Comparison of ENCODE assay signal across 1 cellular context in the genomic region with DNA sequence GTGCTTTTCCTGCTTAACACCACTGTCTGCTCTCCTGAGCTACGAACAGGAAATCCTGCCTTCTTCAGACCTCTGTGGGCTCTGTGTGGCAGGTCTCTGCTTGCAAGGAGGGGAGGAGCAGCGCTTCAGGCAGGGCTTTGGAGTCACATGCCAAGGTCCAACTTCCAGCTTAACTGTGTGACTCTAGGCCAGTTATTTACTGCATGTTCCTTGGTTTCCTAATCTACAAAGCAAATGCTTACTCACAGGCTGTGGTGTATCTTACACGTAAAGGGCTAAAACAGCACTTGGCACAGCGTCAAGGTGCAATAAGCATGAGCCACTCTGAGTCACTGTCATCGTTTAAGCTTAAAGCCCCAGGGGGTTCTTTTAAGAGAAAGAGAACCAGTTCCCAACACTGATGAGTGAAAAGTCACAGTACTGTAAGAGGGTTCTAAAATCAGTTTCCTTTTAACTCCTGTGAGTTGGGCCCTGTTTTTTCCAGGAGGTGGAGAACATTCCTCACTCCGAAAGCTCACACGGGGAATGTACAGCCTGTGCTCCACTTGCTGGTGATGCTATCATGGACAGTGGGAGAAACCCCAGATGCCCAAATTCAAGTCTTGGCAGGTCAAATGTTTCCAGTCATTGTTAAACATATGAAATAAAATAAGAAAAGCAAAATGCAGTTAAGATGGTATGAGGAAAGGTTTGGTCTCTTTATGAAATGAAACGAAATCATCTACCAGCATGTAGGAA.
TF ChIP-seq lines count a peak whose summit lies in the region.

No MANE protein-coding gene starts in this region.

TF ChIP-seq in GM12878, 131 proteins besides CTCF, POLR2A, EP300 and RAD21 (continued from another document and continues in another):
- no peak for TF ChIP-seq YY1 (IDR thresholded peaks at IDR 0.05; ENCODE audit: low read depth, low read length)
- peak; percentile 69 for TF ChIP-seq RAD51 (IDR thresholded peaks at IDR 0.05)
- TF ChIP-seq SMARCA5 (IDR thresholded peaks at IDR 0.05): 0 out of 2 replicates have a peak, but pooled peaks have one; percentile 19
- peak; percentile 53; the same call in 1 of the 2 replicates for TF ChIP-seq MTA2 (IDR thresholded peaks at IDR 0.05; ENCODE audit: low read depth)
- TF ChIP-seq, protein P1, sequence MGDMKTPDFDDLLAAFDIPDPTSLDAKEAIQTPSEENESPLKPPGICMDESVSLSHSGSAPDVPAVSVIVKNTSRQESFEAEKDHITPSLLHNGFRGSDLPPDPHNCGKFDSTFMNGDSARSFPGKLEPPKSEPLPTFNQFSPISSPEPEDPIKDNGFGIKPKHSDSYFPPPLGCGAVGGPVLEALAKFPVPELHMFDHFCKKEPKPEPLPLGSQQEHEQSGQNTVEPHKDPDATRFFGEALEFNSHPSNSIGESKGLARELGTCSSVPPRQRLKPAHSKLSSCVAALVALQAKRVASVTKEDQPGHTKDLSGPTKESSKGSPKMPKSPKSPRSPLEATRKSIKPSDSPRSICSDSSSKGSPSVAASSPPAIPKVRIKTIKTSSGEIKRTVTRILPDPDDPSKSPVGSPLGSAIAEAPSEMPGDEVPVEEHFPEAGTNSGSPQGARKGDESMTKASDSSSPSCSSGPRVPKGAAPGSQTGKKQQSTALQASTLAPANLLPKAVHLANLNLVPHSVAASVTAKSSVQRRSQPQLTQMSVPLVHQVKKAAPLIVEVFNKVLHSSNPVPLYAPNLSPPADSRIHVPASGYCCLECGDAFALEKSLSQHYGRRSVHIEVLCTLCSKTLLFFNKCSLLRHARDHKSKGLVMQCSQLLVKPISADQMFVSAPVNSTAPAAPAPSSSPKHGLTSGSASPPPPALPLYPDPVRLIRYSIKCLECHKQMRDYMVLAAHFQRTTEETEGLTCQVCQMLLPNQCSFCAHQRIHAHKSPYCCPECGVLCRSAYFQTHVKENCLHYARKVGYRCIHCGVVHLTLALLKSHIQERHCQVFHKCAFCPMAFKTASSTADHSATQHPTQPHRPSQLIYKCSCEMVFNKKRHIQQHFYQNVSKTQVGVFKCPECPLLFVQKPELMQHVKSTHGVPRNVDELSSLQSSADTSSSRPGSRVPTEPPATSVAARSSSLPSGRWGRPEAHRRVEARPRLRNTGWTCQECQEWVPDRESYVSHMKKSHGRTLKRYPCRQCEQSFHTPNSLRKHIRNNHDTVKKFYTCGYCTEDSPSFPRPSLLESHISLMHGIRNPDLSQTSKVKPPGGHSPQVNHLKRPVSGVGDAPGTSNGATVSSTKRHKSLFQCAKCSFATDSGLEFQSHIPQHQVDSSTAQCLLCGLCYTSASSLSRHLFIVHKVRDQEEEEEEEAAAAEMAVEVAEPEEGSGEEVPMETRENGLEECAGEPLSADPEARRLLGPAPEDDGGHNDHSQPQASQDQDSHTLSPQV (IDR thresholded peaks at IDR 0.05): no peak
- no peak for TF ChIP-seq FOS (IDR thresholded peaks at IDR 0.05; ENCODE audit: borderline replicate concordance, extremely low read depth, insufficient read length)
- TF ChIP-seq, protein P2, sequence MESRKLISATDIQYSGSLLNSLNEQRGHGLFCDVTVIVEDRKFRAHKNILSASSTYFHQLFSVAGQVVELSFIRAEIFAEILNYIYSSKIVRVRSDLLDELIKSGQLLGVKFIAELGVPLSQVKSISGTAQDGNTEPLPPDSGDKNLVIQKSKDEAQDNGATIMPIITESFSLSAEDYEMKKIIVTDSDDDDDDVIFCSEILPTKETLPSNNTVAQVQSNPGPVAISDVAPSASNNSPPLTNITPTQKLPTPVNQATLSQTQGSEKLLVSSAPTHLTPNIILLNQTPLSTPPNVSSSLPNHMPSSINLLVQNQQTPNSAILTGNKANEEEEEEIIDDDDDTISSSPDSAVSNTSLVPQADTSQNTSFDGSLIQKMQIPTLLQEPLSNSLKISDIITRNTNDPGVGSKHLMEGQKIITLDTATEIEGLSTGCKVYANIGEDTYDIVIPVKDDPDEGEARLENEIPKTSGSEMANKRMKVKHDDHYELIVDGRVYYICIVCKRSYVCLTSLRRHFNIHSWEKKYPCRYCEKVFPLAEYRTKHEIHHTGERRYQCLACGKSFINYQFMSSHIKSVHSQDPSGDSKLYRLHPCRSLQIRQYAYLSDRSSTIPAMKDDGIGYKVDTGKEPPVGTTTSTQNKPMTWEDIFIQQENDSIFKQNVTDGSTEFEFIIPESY (IDR thresholded peaks at IDR 0.05): no peak
- TF ChIP-seq SREBF2 (IDR thresholded peaks at IDR 0.05; ENCODE audit: low read length): no peak
- TF ChIP-seq, protein P3, sequence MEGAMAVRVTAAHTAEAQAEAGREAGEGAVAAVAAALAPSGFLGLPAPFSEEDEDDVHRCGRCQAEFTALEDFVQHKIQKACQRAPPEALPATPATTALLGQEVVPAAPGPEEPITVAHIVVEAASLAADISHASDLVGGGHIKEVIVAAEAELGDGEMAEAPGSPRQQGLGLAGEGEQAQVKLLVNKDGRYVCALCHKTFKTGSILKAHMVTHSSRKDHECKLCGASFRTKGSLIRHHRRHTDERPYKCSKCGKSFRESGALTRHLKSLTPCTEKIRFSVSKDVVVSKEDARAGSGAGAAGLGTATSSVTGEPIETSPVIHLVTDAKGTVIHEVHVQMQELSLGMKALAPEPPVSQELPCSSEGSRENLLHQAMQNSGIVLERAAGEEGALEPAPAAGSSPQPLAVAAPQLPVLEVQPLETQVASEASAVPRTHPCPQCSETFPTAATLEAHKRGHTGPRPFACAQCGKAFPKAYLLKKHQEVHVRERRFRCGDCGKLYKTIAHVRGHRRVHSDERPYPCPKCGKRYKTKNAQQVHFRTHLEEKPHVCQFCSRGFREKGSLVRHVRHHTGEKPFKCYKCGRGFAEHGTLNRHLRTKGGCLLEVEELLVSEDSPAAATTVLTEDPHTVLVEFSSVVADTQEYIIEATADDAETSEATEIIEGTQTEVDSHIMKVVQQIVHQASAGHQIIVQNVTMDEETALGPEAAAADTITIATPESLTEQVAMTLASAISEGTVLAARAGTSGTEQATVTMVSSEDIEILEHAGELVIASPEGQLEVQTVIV (IDR thresholded peaks at IDR 0.05; ENCODE audit: borderline replicate concordance, partially characterized antibody): no peak
- TF ChIP-seq MXI1 (IDR thresholded peaks at IDR 0.05; ENCODE audit: low read depth, low read length): no peak
- no peak for TF ChIP-seq MYC (IDR thresholded peaks at IDR 0.05; ENCODE audit: insufficient read depth, insufficient read length, insufficient replicate concordance, low read length, severe bottlenecking)
- TF ChIP-seq SPI1 (IDR thresholded peaks at IDR 0.05; ENCODE audit: borderline replicate concordance, insufficient read depth, low read depth, low read length): no peak
- TF ChIP-seq ZNF384 (IDR thresholded peaks at IDR 0.05; ENCODE audit: borderline replicate concordance, low read depth, low read length): no peak
- TF ChIP-seq ASH2L (IDR thresholded peaks at IDR 0.05; ENCODE audit: borderline replicate concordance, low read depth): no peak
- TF ChIP-seq, protein P4, sequence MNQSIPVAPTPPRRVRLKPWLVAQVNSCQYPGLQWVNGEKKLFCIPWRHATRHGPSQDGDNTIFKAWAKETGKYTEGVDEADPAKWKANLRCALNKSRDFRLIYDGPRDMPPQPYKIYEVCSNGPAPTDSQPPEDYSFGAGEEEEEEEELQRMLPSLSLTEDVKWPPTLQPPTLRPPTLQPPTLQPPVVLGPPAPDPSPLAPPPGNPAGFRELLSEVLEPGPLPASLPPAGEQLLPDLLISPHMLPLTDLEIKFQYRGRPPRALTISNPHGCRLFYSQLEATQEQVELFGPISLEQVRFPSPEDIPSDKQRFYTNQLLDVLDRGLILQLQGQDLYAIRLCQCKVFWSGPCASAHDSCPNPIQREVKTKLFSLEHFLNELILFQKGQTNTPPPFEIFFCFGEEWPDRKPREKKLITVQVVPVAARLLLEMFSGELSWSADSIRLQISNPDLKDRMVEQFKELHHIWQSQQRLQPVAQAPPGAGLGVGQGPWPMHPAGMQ (IDR thresholded peaks at IDR 0.05; ENCODE audit: borderline replicate concordance): no peak
- no peak for TF ChIP-seq MYB (IDR thresholded peaks at IDR 0.05; ENCODE audit: borderline replicate concordance, low read depth, low read length)
- TF ChIP-seq CBX5 (IDR thresholded peaks at IDR 0.05; ENCODE audit: low read depth): no peak
- no peak for TF ChIP-seq BRCA1 (IDR thresholded peaks at IDR 0.05; ENCODE audit: low read depth, low read length)
- TF ChIP-seq CREM (IDR thresholded peaks at IDR 0.05; ENCODE audit: low read depth): 0 out of 2 replicates have a peak, but pooled peaks have one; percentile 14
- TF ChIP-seq, protein P5, sequence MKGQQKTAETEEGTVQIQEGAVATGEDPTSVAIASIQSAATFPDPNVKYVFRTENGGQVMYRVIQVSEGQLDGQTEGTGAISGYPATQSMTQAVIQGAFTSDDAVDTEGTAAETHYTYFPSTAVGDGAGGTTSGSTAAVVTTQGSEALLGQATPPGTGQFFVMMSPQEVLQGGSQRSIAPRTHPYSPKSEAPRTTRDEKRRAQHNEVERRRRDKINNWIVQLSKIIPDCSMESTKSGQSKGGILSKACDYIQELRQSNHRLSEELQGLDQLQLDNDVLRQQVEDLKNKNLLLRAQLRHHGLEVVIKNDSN (IDR thresholded peaks at IDR 0.05; ENCODE audit: borderline replicate concordance, extremely low read length, insufficient read depth, low read depth, low read length): no peak
- TF ChIP-seq SREBF1 (IDR thresholded peaks at IDR 0.05; ENCODE audit: low read length): no peak
- TF ChIP-seq, protein P6, sequence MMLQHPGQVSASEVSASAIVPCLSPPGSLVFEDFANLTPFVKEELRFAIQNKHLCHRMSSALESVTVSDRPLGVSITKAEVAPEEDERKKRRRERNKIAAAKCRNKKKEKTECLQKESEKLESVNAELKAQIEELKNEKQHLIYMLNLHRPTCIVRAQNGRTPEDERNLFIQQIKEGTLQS (IDR thresholded peaks at IDR 0.05; ENCODE audit: borderline replicate concordance, extremely low read depth, low read depth, low read length): no peak
- no peak for TF ChIP-seq CHD1 (IDR thresholded peaks at IDR 0.05; ENCODE audit: low read depth, low read length)
- no peak for TF ChIP-seq WRNIP1 (IDR thresholded peaks at IDR 0.05; ENCODE audit: borderline replicate concordance, low read depth, low read length)
- TF ChIP-seq MEF2A (IDR thresholded peaks at IDR 0.05; ENCODE audit: insufficient read depth, low read depth, low read length): no peak
- TF ChIP-seq SP1 (IDR thresholded peaks at IDR 0.05; ENCODE audit: low read depth, low read length): no peak
- no peak for TF ChIP-seq PML (IDR thresholded peaks at IDR 0.05; ENCODE audit: low read length)
- no peak; the same call in 1 of the 2 replicates for TF ChIP-seq DPF2 (IDR thresholded peaks at IDR 0.05)
- peak; percentile 47; the same call in 1 of the 2 replicates for TF ChIP-seq PAX5 (IDR thresholded peaks at IDR 0.05; ENCODE audit: borderline replicate concordance, low read depth, low read length)
- no peak for TF ChIP-seq NR2C2 (IDR thresholded peaks at IDR 0.05; ENCODE audit: borderline replicate concordance, control insufficient read depth, insufficient read length, low read depth)
- no peak for TF ChIP-seq KDM1A (IDR thresholded peaks at IDR 0.05; ENCODE audit: borderline replicate concordance)
- TF ChIP-seq TARDBP (IDR thresholded peaks at IDR 0.05; ENCODE audit: borderline replicate concordance): no peak
- TF ChIP-seq NFXL1 (IDR thresholded peaks at IDR 0.05; ENCODE audit: borderline replicate concordance): no peak
- TF ChIP-seq, protein P7, sequence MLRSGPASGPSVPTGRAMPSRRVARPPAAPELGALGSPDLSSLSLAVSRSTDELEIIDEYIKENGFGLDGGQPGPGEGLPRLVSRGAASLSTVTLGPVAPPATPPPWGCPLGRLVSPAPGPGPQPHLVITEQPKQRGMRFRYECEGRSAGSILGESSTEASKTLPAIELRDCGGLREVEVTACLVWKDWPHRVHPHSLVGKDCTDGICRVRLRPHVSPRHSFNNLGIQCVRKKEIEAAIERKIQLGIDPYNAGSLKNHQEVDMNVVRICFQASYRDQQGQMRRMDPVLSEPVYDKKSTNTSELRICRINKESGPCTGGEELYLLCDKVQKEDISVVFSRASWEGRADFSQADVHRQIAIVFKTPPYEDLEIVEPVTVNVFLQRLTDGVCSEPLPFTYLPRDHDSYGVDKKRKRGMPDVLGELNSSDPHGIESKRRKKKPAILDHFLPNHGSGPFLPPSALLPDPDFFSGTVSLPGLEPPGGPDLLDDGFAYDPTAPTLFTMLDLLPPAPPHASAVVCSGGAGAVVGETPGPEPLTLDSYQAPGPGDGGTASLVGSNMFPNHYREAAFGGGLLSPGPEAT (IDR thresholded peaks at IDR 0.05; ENCODE audit: low read depth): peak; percentile 61
- peak; percentile 35; the same call in 1 of the 2 replicates for TF ChIP-seq ATF7 (IDR thresholded peaks at IDR 0.05; ENCODE audit: low read depth)
- TF ChIP-seq, protein P8, sequence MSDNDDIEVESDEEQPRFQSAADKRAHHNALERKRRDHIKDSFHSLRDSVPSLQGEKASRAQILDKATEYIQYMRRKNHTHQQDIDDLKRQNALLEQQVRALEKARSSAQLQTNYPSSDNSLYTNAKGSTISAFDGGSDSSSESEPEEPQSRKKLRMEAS (IDR thresholded peaks at IDR 0.05; ENCODE audit: low read depth, low read length): no peak
- no peak for TF ChIP-seq SIN3A (IDR thresholded peaks at IDR 0.05; ENCODE audit: low read depth, low read length)
- TF ChIP-seq SMAD5 (IDR thresholded peaks at IDR 0.05; ENCODE audit: low read depth): no peak
- no peak for TF ChIP-seq CHD4 (IDR thresholded peaks at IDR 0.05)
- 0 out of 2 replicates have a peak, but pooled peaks have one; percentile 31 for TF ChIP-seq GATAD2B (conservative IDR thresholded peaks at IDR 0.05; ENCODE audit: low read depth)
- TF ChIP-seq, protein P9, sequence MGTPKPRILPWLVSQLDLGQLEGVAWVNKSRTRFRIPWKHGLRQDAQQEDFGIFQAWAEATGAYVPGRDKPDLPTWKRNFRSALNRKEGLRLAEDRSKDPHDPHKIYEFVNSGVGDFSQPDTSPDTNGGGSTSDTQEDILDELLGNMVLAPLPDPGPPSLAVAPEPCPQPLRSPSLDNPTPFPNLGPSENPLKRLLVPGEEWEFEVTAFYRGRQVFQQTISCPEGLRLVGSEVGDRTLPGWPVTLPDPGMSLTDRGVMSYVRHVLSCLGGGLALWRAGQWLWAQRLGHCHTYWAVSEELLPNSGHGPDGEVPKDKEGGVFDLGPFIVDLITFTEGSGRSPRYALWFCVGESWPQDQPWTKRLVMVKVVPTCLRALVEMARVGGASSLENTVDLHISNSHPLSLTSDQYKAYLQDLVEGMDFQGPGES (IDR thresholded peaks at IDR 0.05): no peak
- no peak for TF ChIP-seq TCF3 (IDR thresholded peaks at IDR 0.05; ENCODE audit: borderline replicate concordance, insufficient read depth, low read depth, low read length)
